9 cellular contexts compared by ENCODE assay signal in the genomic region with DNA sequence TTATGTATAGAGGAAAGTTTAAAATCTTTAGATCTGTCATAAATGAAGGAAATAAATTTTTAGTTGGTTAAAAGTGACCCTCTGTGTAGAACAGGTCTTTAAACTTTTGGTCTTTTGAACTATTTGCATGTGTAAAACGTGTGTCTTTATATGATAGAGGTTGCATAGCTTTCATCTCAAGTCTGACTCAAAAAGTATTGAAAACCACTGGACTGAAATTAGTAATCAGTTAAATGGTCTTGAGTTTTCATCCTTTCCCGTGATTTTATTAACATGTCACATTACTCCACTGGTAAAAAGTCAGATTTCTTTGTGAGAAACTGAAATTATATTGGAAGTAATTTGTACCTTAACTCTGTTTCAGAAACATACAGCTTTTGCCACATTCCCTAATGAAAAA. TPM values are rescaled to one million over a fixed set of nuclear protein-coding genes. Genes with fewer than 3 reads are reported as not detected.
DNase-seq lines count a peak whose midpoint lies in the region; ATAC-seq and TF ChIP-seq lines count a peak whose summit lies in the region.
"Had no signal": no experiment of that assay in that cellular context is flagged by ENCODE, and none has a peak within 500 bp of the region (broad histone marks: within the 10 kb centered on the region; RNA-seq: fewer than 3 reads in every experiment).

No MANE protein-coding gene starts in this region.

- ATAC-seq in Right ventricle myocardium superior (ENCODE audit: poor library complexity), result no peak
- no peak for ATAC-seq in activated CD8-positive, alpha-beta T cell treated with anti-CD3 and anti-CD28 coated beads, Interleukin-2, amount 10 ng/mL, durations not matched to agents 7 days and 5 days

- TF ChIP-seq POLR2A in uterus (IDR thresholded peaks at IDR 0.05), result no peak

- TF ChIP-seq CTCF in left ventricle myocardium inferior (IDR thresholded peaks at IDR 0.05; ENCODE audit: borderline replicate concordance) (no peak), kidney epithelial cell (IDR thresholded peaks at IDR 0.05; ENCODE audit: insufficient read depth, low read length, poor library complexity, severe bottlenecking) (no peak), uterus (IDR thresholded peaks at IDR 0.05) (no peak)

- H3K4me3 Mint-ChIP-seq in activated CD8-positive, alpha-beta T cell treated with anti-CD3 and anti-CD28 coated beads, Interleukin-2, amount 10 ng/mL, durations not matched to agents 7 days and 5 days, result peak overlapping the region; percentile 71

- POLR2A ChIA-PET in activated CD8-positive, alpha-beta T cell treated with anti-CD3 and anti-CD28 coated beads, Interleukin-2, amount 10 ng/mL, durations not matched to agents 7 days and 5 days (lab: Charles Lee), result no interaction called here

- H3K4me3 ChIP-seq in left ventricle myocardium inferior (peak overlapping the region; percentile 96), kidney epithelial cell (ENCODE audit: low read depth, low read length) (peak overlapping the region; percentile 81), uterus (peak overlapping the region; percentile 81 to 84)

- H3K36me3 ChIP-seq in left ventricle myocardium inferior, result peaks cover 6% of the 10 kb centered on the region
- peaks cover 2% of the 10 kb centered on the region for H3K36me3 ChIP-seq in kidney epithelial cell (ENCODE audit: control insufficient read depth, insufficient read depth, low read length)
- no peaks in the 10 kb centered on the region for H3K36me3 ChIP-seq in uterus

- H3K36me3 Mint-ChIP-seq in activated CD8-positive, alpha-beta T cell treated with anti-CD3 and anti-CD28 coated beads, Interleukin-2, amount 10 ng/mL, durations not matched to agents 7 days and 5 days (ENCODE audit: low read depth), result peaks cover 47% of the 10 kb centered on the region

- H3K4me1 ChIP-seq in left ventricle myocardium inferior (peaks cover 62% of the 10 kb centered on the region), uterus (peaks cover 0 to 8% of the 10 kb centered on the region in 2 donors)

- no peak overlapping the region for H3K27ac ChIP-seq in left ventricle myocardium inferior (replicated peaks)
- no peak overlapping the region for H3K27ac ChIP-seq in uterus

- no peak overlapping the region for H3K27ac Mint-ChIP-seq in activated CD8-positive, alpha-beta T cell treated with anti-CD3 and anti-CD28 coated beads, Interleukin-2, amount 10 ng/mL, durations not matched to agents 7 days and 5 days

- H3K9me3 ChIP-seq in left ventricle myocardium inferior (replicated peaks), result no peaks in the 10 kb centered on the region
- no peaks in the 10 kb centered on the region for H3K9me3 ChIP-seq in uterus

- peaks cover 42% of the 10 kb centered on the region for H3K4me1 Mint-ChIP-seq in activated CD8-positive, alpha-beta T cell treated with anti-CD3 and anti-CD28 coated beads, Interleukin-2, amount 10 ng/mL, durations not matched to agents 7 days and 5 days (ENCODE audit: low read depth)

- no peaks in the 10 kb centered on the region for H3K9me3 Mint-ChIP-seq in activated CD8-positive, alpha-beta T cell treated with anti-CD3 and anti-CD28 coated beads, Interleukin-2, amount 10 ng/mL, durations not matched to agents 7 days and 5 days (ENCODE audit: insufficient read depth)

- H3K27me3 Mint-ChIP-seq in activated CD8-positive, alpha-beta T cell treated with anti-CD3 and anti-CD28 coated beads, Interleukin-2, amount 10 ng/mL, durations not matched to agents 7 days and 5 days (ENCODE audit: low read depth), result peaks cover 5% of the 10 kb centered on the region

- CTCF ChIA-PET in activated CD8-positive, alpha-beta T cell treated with anti-CD3 and anti-CD28 coated beads, Interleukin-2, amount 10 ng/mL, durations not matched to agents 7 days and 5 days (lab: Charles Lee), result no interaction called here

- intact Hi-C loops in left ventricle myocardium inferior (cut with micrococcal nuclease), result no loop called here
- intact Hi-C loops in Right ventricle myocardium superior (cut with DNase I), result no loop called here
- intact Hi-C loops in uterus (cut with DNase I; ENCODE audit: low total_unique reads), result no loop called here

- DNase-seq in left ventricle myocardium inferior (no peak), Right ventricle myocardium superior (no peak), kidney epithelial cell (ENCODE audit: low read depth) (no peak), uterus (no peak), germinal center (ENCODE audit: low spot score) (no peak), GM19238 (ENCODE audit: insufficient read length, low spot score) (no peak)
- DNase-seq in activated CD8-positive, alpha-beta T cell treated with anti-CD3 and anti-CD28 coated beads, Interleukin-2, amount 10 ng/mL, durations not matched to agents 7 days and 5 days, result no peak
- no peak for DNase-seq in effector CD4-positive, alpha-beta T cell
- DNase-seq: NCI-H1694 treated with DMSO at 0.1 percent for 48 hours had no signal

- no peaks in the 10 kb centered on the region for H3K27me3 ChIP-seq in left ventricle myocardium inferior (ENCODE audit: low read depth)
- no peaks in the 10 kb centered on the region for H3K27me3 ChIP-seq in kidney epithelial cell (ENCODE audit: control insufficient read depth, insufficient read depth, low read length)
- no peaks in the 10 kb centered on the region for H3K27me3 ChIP-seq in uterus

RNA-seq across cellular contexts. Expression of gene RNPC3, which starts 1.8 kb away (rescaled TPM):
- total RNA-seq in left ventricle myocardium inferior, result 21.3 TPM
- 18.7 TPM for total RNA-seq in Right ventricle myocardium superior
- total RNA-seq in activated CD8-positive, alpha-beta T cell treated with anti-CD3 and anti-CD28 coated beads, Interleukin-2, amount 10 ng/mL, durations not matched to agents 7 days and 5 days, result 10 to 100 TPM; 20.6 to 22.2 TPM
- 6.4 and 8.8 TPM in 2 replicates for total RNA-seq in kidney epithelial cell
- 10 to 100 TPM; 17.6 to 49.1 (median 23.0) TPM for total RNA-seq in uterus

RNA-seq across cellular contexts. Expression of gene AMY2B, which starts 44.1 kb away (rescaled TPM):
- total RNA-seq in left ventricle myocardium inferior (23.9 TPM), Right ventricle myocardium superior (19.1 TPM), kidney epithelial cell (3.4 and 6.3 TPM in 2 replicates), uterus (10 to 100 TPM; 28.2 to 76.7 (median 41.1) TPM)
- 1 to 10 TPM; 5.2 to 6.7 TPM for total RNA-seq in activated CD8-positive, alpha-beta T cell treated with anti-CD3 and anti-CD28 coated beads, Interleukin-2, amount 10 ng/mL, durations not matched to agents 7 days and 5 days
